ENCODE assay signal across 21 cellular contexts in the genomic region with DNA sequence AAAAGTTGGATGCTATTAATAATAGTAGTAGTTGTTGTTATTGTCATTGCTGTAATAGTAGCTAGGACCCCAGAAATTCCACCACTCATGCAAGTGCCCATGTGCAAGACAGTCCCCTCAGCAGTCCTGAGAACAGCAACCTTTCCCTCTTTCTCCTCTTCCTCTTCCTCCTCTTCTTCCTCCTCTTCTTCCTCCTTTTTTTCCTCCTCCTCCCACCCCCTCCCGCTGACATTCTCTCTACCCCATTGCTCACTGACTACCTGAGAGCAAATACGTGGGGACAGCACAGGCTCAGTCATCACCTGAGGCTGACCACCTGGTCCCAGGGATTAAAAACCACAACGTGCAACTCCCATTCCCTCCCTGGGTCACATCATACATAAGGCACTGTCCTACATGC.
"Had no signal": no experiment of that assay in that cellular context is flagged by ENCODE, and none has a peak within 500 bp of the region (broad histone marks: within the 10 kb centered on the region; RNA-seq: fewer than 3 reads in every experiment).

No MANE protein-coding gene starts in this region.

- H3K4me3 ChIP-seq: testis, vagina had no signal

- H3K4me3 Mint-ChIP-seq: activated naive CD4-positive, alpha-beta T cell treated with anti-CD3 and anti-CD28 coated beads for 36 hours; activated T-cell treated with anti-CD3 and anti-CD28 coated beads, Interleukin-2, amount 50 U/mL, for 24 hours; brain; neural crest cell had no signal

- H3K36me3 Mint-ChIP-seq: brain, type B pancreatic cell had no signal

- H3K4me1 ChIP-seq: testis, vagina had no signal

- H3K27me3 ChIP-seq: testis, vagina had no signal

- H3K27me3 Mint-ChIP-seq: activated T-cell treated with anti-CD3 and anti-CD28 coated beads, Interleukin-2, amount 50 U/mL, for 24 hours; effector memory CD8-positive, alpha-beta T cell; T-cell; type B pancreatic cell had no signal

- H3K27ac ChIP-seq: testis, vagina had no signal

- ATAC-seq: esophagus mucosa, left ventricle myocardium superior had no signal

- H3K4me1 Mint-ChIP-seq: neural crest cell had no signal

- H3K27ac Mint-ChIP-seq: activated naive CD4-positive, alpha-beta T cell treated with anti-CD3 and anti-CD28 coated beads for 36 hours; activated T-cell treated with anti-CD3 and anti-CD28 coated beads, Interleukin-2, amount 50 U/mL, for 24 hours; activated T-helper 2 cell treated with anti-CD3 and anti-CD28 coated beads, Interferon-gamma antibody, Interleukin-2, Interleukin-4, amounts not matched to agents 10 μg/mL and 5 μg/mL and 100 μg/mL, durations not matched to agents 14 hours and 24 hours and 36 hours; brain; T-cell; type B pancreatic cell had no signal

- H3K36me3 ChIP-seq: vagina had no signal

- DNase-seq: activated CD4-positive, alpha-beta T cell treated with anti-CD3 and anti-CD28 coated beads for 1 hour; activated CD4-positive, alpha-beta T cell treated with anti-CD3 and anti-CD28 coated beads, Interleukin-2, amount 50 U/mL, for 1 hour; activated CD8-positive, alpha-beta memory T cell treated with anti-CD3 and anti-CD28 coated beads for 24 hours; activated CD8-positive, alpha-beta memory T cell treated with anti-CD3 and anti-CD28 coated beads, Interleukin-2, amount 50 U/mL, for 4 hours; activated naive CD4-positive, alpha-beta T cell treated with anti-CD3 and anti-CD28 coated beads for 36 hours; activated T-cell treated with anti-CD3 and anti-CD28 coated beads, Interleukin-2, amount 50 U/mL, for 24 hours; caudate nucleus; effector memory CD8-positive, alpha-beta T cell; kidney glomerular epithelial cell; left ventricle myocardium superior; occipital lobe; stimulated activated CD4-positive, alpha-beta T cell treated with anti-CD3 and anti-CD28 coated beads, Interleukin-2, amount 100 ng/mL, for 48 hours; stimulated activated CD8-positive, alpha-beta memory T cell treated with anti-CD3 and anti-CD28 coated beads, Interleukin-4, amount 100 ng/mL, for 48 hours; T-cell; testis had no signal

- H3K9me3 ChIP-seq: testis, vagina had no signal
